ENCODE assay signal across 28 cellular contexts in the genomic region with DNA sequence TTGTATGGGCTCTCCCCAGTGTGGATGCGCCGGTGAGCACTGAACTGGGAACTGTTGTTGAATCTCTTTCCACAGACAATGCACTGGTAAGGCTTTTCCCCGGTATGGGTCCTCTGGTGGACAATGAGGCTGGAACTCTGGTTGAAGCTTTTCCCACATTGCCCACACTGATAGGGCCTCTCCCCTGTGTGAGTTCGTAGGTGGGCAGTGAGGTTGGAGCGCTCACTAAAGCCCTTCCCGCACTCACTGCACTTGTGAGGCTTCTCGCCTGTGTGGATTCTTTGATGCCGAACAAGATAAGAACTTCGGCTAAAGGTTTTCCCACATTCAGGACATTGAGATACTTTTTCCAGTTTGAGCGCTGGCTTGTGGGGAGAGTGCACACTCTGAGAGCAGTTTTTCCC. TPM values are rescaled to one million over a fixed set of nuclear protein-coding genes. Genes with fewer than 3 reads are reported as not detected.
DNase-seq lines count a peak whose midpoint lies in the region; ATAC-seq, FAIRE-seq and TF ChIP-seq lines count a peak whose summit lies in the region.
"Had no signal": no experiment of that assay in that cellular context is flagged by ENCODE, and none has a peak within 500 bp of the region (broad histone marks: within the 10 kb centered on the region; RNA-seq: fewer than 3 reads in every experiment).

No MANE protein-coding gene starts in this region.

- intact Hi-C loops in right lobe of liver (cut with DNase I) (loop anchor here in 1 of 2 donors (10.0 kb wide), 1 partner anchor 78 kb away; the partner anchor contains the start of genes TIGD7 and ZNF75A), kidney (cut with DNase I) (no loop called here), pancreas (cut with DNase I) (loop anchor here in 1 of 3 donors (10.0 kb wide), 1 partner anchor 68 kb away; no protein-coding TSS in a partner anchor)

- TF ChIP-seq CTCF in liver (IDR thresholded peaks at IDR 0.05; ENCODE audit: low read depth, low read length, missing input control) (no peak), right lobe of liver (IDR thresholded peaks at IDR 0.05) (no peak), kidney (IDR thresholded peaks at IDR 0.05; ENCODE audit: borderline replicate concordance, extremely low read depth, insufficient read depth) (no peak), pancreas (IDR thresholded peaks at IDR 0.05) (no peak)

- no peak overlapping the region for H3K27ac ChIP-seq in liver (ENCODE audit: low read depth in 1 of 2, low read length in 2 of 2)
- no peak overlapping the region for H3K27ac ChIP-seq in right lobe of liver
- H3K27ac ChIP-seq in kidney (ENCODE audit: low read depth in 2 of 2, low read length in 2 of 2) = no peak overlapping the region
- no peak overlapping the region for H3K27ac ChIP-seq in pancreas
- H3K27ac ChIP-seq: cardiac muscle cell, lower lobe of right lung, neutrophil, prostate gland had no signal

- 98% methylated on average over 10 of the region's 10 CpGs for WGBS in liver
- 96% methylated on average over 7 of the region's 10 CpGs for WGBS in right lobe of liver (ENCODE audit: insufficient coverage, low coverage, low lambda C conversion rate, missing lambda C conversion rate)
- 98% methylated on average over 10 of the region's 10 CpGs for WGBS in pancreas, 2 donors

- H3K9ac ChIP-seq in liver (ENCODE audit: low read depth in 1 of 2, low read length in 2 of 2) = no peak overlapping the region
- no peak overlapping the region for H3K9ac ChIP-seq in adipocyte (ENCODE audit: low read length)
- no peak overlapping the region for H3K9ac ChIP-seq in kidney (ENCODE audit: low read length in 2 of 2)

- no peak for TF ChIP-seq RAD21 in liver (IDR thresholded peaks at IDR 0.05)

- FAIRE-seq in kidney (lab: Jason Lieb, UNC) = no peak
- no peak for FAIRE-seq in HTR-8/SVneo (lab: Jason Lieb, UNC)
- no peak for FAIRE-seq in pancreas (lab: Jason Lieb, UNC)
- FAIRE-seq: endothelial cell of umbilical vein had no signal

- no peak for TF ChIP-seq POLR2A in right lobe of liver (IDR thresholded peaks at IDR 0.05)

- H3K4me1 ChIP-seq in liver (ENCODE audit: control insufficient read depth in 4 of 4, insufficient read depth in 4 of 4, low read length in 3 of 4) (no peaks in the 10 kb centered on the region), right lobe of liver (no peaks in the 10 kb centered on the region), adipocyte (ENCODE audit: control insufficient read depth, insufficient read depth, low read length) (no peaks in the 10 kb centered on the region), kidney (ENCODE audit: control insufficient read depth in 1 of 2, insufficient read depth in 1 of 2, low read depth in 1 of 2, low read length in 2 of 2) (no peaks in the 10 kb centered on the region), pancreas (no peaks in the 10 kb centered on the region)
- H3K4me1 ChIP-seq: BE2C, lower lobe of right lung, prostate gland had no signal

- H3K27me3 ChIP-seq in liver (ENCODE audit: control insufficient read depth in 4 of 4, insufficient read depth in 4 of 4, low read length in 3 of 4) (no peaks in the 10 kb centered on the region), right lobe of liver (no peaks in the 10 kb centered on the region), adipocyte (replicated peaks; ENCODE audit: control insufficient read depth, insufficient read depth, low read length) (no peaks in the 10 kb centered on the region), pancreas (no peaks in the 10 kb centered on the region)
- H3K27me3 ChIP-seq: BE2C, cardiac muscle cell, neutrophil had no signal

- no peak for ATAC-seq in right lobe of liver
- ATAC-seq in HG02840 (IDR thresholded peaks at IDR 0.05; ENCODE audit: low FRiP score, unreplicated experiment) = no peak
- ATAC-seq in pancreas = no peak
- ATAC-seq: activated CD8-positive, alpha-beta memory T cell treated with anti-CD3 and anti-CD28 coated beads, Interleukin-2, amount 10 ng/mL, durations not matched to agents 7 days and 5 days; lower lobe of right lung; SK-N-SH treated with all-trans-retinoic acid at 6 μM for 48 hours had no signal

- H3K36me3 ChIP-seq in liver (ENCODE audit: control insufficient read depth in 4 of 4, insufficient read depth in 3 of 4, low read depth in 1 of 4, low read length in 3 of 4) (peaks cover 10 to 54% (median 49%) of the 10 kb centered on the region in 4 donors), right lobe of liver (peaks cover 0 to 25% (median 14%) of the 10 kb centered on the region in 4 donors), adipocyte (ENCODE audit: control insufficient read depth, insufficient read depth, low read length, severe bottlenecking) (peaks cover 66% of the 10 kb centered on the region), kidney (ENCODE audit: control insufficient read depth in 1 of 2, insufficient read depth in 2 of 2, low read length in 2 of 2) (peaks cover 36 to 41% of the 10 kb centered on the region in 2 donors), pancreas (peaks cover 21 to 49% (median 26%) of the 10 kb centered on the region in 3 donors)

- no peak for DNase-seq in right lobe of liver
- DNase-seq in adipocyte (ENCODE audit: low read depth) = no peak
- no peak for DNase-seq in kidney
- DNase-seq in NCI-H748 (lab: John Stamatoyannopoulos, UW; ENCODE audit: unreplicated experiment) = no peak
- no peak for DNase-seq in HTR-8/SVneo (ENCODE audit: insufficient read length, low spot score)
- DNase-seq in pancreas = no peak
- DNase-seq: 8988T; activated CD4-positive, alpha-beta T cell treated with anti-CD3 and anti-CD28 coated beads, Interleukin-2, amount 50 U/mL, for 1 hour; activated CD8-positive, alpha-beta memory T cell treated with anti-CD3 and anti-CD28 coated beads, Interleukin-2, amount 10 ng/mL, durations not matched to agents 7 days and 5 days; activated naive CD4-positive, alpha-beta T cell treated with anti-CD3 and anti-CD28 coated beads, Interleukin-2, amount 50 U/mL, for 16 hours; BE2C; Calu3; EL; glutamatergic neuron; Kasumi-1; lower lobe of right lung; NCI-H1092; NCI-H1930; NCI-H2227 treated with DMSO at 0.1 percent for 48 hours; NCI-H774 had no signal

- H3K4me3 ChIP-seq in liver (ENCODE audit: low read depth in 1 of 3, low read length in 3 of 3) (peak overlapping the region in 2 of 3 donors; percentile 51 to 79), right lobe of liver (no peak overlapping the region), adipocyte (ENCODE audit: low read length) (peak overlapping the region; percentile 79), kidney (ENCODE audit: low read length in 2 of 2) (peak overlapping the region; percentile 4 to 15), pancreas (no peak overlapping the region)
- H3K4me3 ChIP-seq: cardiac muscle cell, lower lobe of right lung, prostate gland had no signal

- H3K9me3 ChIP-seq in liver (ENCODE audit: control insufficient read depth in 4 of 4, low read length in 3 of 4) (peaks cover 53 to 67% (median 62%) of the 10 kb centered on the region in 4 donors), right lobe of liver (peaks cover 0 to 60% (median 41%) of the 10 kb centered on the region in 4 donors), adipocyte (ENCODE audit: control insufficient read depth, low read length) (peaks cover 85% of the 10 kb centered on the region), kidney (ENCODE audit: control insufficient read depth in 1 of 2, low read length in 2 of 2) (peaks cover 46 to 75% of the 10 kb centered on the region in 2 donors), pancreas (peaks cover 0 to 42% (median 9%) of the 10 kb centered on the region in 4 donors)

TF ChIP-seq in liver, 16 proteins besides CTCF, POLR2A, EP300 and RAD21:
- TF ChIP-seq FOXA1 (IDR thresholded peaks at IDR 0.05) = no peak
- TF ChIP-seq, protein P1, sequence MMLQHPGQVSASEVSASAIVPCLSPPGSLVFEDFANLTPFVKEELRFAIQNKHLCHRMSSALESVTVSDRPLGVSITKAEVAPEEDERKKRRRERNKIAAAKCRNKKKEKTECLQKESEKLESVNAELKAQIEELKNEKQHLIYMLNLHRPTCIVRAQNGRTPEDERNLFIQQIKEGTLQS (IDR thresholded peaks at IDR 0.05) = no peak

RNA-seq across cellular contexts. Expression of gene ZSCAN32, which starts 17.8 kb away (rescaled TPM):
- total RNA-seq in liver = 1 to 10 TPM; 6.1 to 7.7 TPM
- polyA plus RNA-seq in liver = 1 to 10 TPM; 4.2 to 5.9 TPM
- total RNA-seq in right lobe of liver = 1 to 10 TPM; 5.0 to 7.5 (median 5.6) TPM
- 16.3 TPM for total RNA-seq in kidney
- 9.8 TPM for polyA plus RNA-seq in kidney (ENCODE audit: insufficient read depth, low read depth, low replicate concordance)
- total RNA-seq in pancreas = 1 to 10 TPM; 3.7 to 7.0 (median 6.8) TPM
- 1 to 10 TPM; 4.7 to 9.4 TPM for polyA plus RNA-seq in pancreas

RNA-seq across cellular contexts. Expression of gene ZNF174, which starts 18.0 kb away (rescaled TPM):
- total RNA-seq in liver (1 to 10 TPM; 4.2 to 4.6 TPM), right lobe of liver (1 to 10 TPM; 3.4 to 5.3 (median 4.1) TPM), kidney (12.4 TPM), pancreas (1 to 10 TPM; 2.2 to 5.1 (median 3.3) TPM)
- polyA plus RNA-seq in liver (1 to 10 TPM; 3.8 to 4.1 TPM), kidney (ENCODE audit: insufficient read depth, low read depth, low replicate concordance) (10.9 TPM), pancreas (1 to 10 TPM; 3.5 to 4.2 TPM)

RNA-seq across cellular contexts. Expression of gene OR2C1, which starts 27.4 kb away (rescaled TPM):
- total RNA-seq in liver = under 1 TPM; 0.08 to 0.19 TPM
- polyA plus RNA-seq in liver = not detected
- total RNA-seq in right lobe of liver = under 1 TPM in 1 of 6 experiments, not detected in 5; 0.49 TPM
- not detected for total RNA-seq in kidney
- not detected for polyA plus RNA-seq in kidney (ENCODE audit: insufficient read depth, low read depth, low replicate concordance)
- total RNA-seq in pancreas = under 1 TPM in 2 of 6 donors, not detected in 4; 0.16 TPM
- under 1 TPM in 1 of 2 donors, not detected in 1; 0.05 TPM for polyA plus RNA-seq in pancreas
- total RNA-seq: activated CD8-positive, alpha-beta memory T cell treated with anti-CD3 and anti-CD28 coated beads, Interleukin-2, amount 10 ng/mL, durations not matched to agents 7 days and 5 days; Calu3; endothelial cell of umbilical vein; lower lobe of right lung; T-helper 2 cell treated with Interferon-gamma antibody and Interleukin-4, amounts not matched to agents 100 ng/mL and 5 ng/mL, for 36 hours had no signal
- polyA plus RNA-seq: endothelial cell of umbilical vein had no signal

Comparison
In these comparisons a context has a peak if more than half of its experiments do, and no peak if none do; other contexts are left out.
1. H3K4me3 ChIP-seq: peak in liver (2 of 3), adipocyte (single experiment) and kidney (2 of 2); none in right lobe of liver (0 of 3) and pancreas (0 of 4).